ENCODE assay signal across 23 cellular contexts in genomic region chr2:11812466-11813100, GRCh38.
A peak's percentile ranks its signal among the peaks of the same experiment; 100 is the strongest.
DNase-seq lines count a peak whose midpoint lies in the region; ATAC-seq, FAIRE-seq and TF ChIP-seq lines count a peak whose summit lies in the region.
"Had no signal": no experiment of that assay in that cellular context is flagged by ENCODE, and none has a peak within 500 bp of the region (broad histone marks: within the 10 kb centered on the region; RNA-seq: fewer than 3 reads in every experiment).

No MANE protein-coding gene starts in this region.

- peaks cover 15% of the 10 kb centered on the region for H3K4me1 ChIP-seq in HepG2 (ENCODE audit: insufficient read depth, low read length)

- H3K79me2 ChIP-seq in HepG2 (ENCODE audit: insufficient read depth, low read length), result no peaks in the 10 kb centered on the region

- TF ChIP-seq POLR2A in HepG2 (IDR thresholded peaks at IDR 0.05; ENCODE audit: insufficient read depth in 1 of 2, low read depth in 2 of 2, low read length in 2 of 2), result no peak

- in situ Hi-C loops in HepG2 (cut with HindIII; ENCODE audit: extremely low pct_ligation_motif_present, low pct_unique_long_range_greater_than_20kb), result no loop called here

- peak; percentile 42 for FAIRE-seq in urothelium cell line (lab: Jason Lieb, UNC)
- FAIRE-seq in HepG2 (lab: Jason Lieb, UNC), result no peak
- FAIRE-seq: GM19239 had no signal

- CTCF ChIA-PET in activated CD4-positive, alpha-beta memory T cell treated with anti-CD3 and anti-CD28 coated beads, Interleukin-2, amount 10 ng/mL, durations not matched to agents 7 days and 5 days (lab: Charles Lee), result interaction anchor here (1.4 kb wide), 1 partner anchor 29 kb away, joined by 3 read pairs; no protein-coding TSS in a partner anchor
- CTCF ChIA-PET in activated CD4-positive, alpha-beta memory T cell treated with anti-CD3 and anti-CD28 coated beads for 36 hours (lab: Charles Lee), result interaction anchor here (1.3 kb wide), 1 partner anchor 904 kb away, joined by 4 read pairs; the partner anchor contains the start of gene TRIB2
- CTCF ChIA-PET in HepG2 (lab: Yijun Ruan, JAX; ENCODE audit: low intra/inter-chr PET ratio, low total read pairs), result no interaction called here

- TF ChIP-seq RAD21 in HepG2 (CRISPR knock-in tag; IDR thresholded peaks at IDR 0.05), result no peak

- intact Hi-C loops in activated CD4-positive, alpha-beta memory T cell treated with anti-CD3 and anti-CD28 coated beads for 36 hours (cut with micrococcal nuclease), result no loop called here
- intact Hi-C loops in HepG2 (cut with micrococcal nuclease; ENCODE audit: unreplicated experiment), result no loop called here

- no peaks in the 10 kb centered on the region for H3K9me3 ChIP-seq in HepG2 (ENCODE audit: low read length)

- ATAC-seq in activated naive CD8-positive, alpha-beta T cell treated with anti-CD3 and anti-CD28 coated beads, Interleukin-2, amount 50 U/mL, for 24 hours, result no peak
- no peak for ATAC-seq in effector memory CD8-positive, alpha-beta T cell (replicated peaks)
- no peak for ATAC-seq in HepG2
- ATAC-seq: Panc1 had no signal

- H3K9ac ChIP-seq in HepG2 (ENCODE audit: insufficient read depth, low read depth, low read length), result no peak overlapping the region
- H3K9ac ChIP-seq: BLaER1 treated with 17β-estradiol and CSF1 and Interleukin-3, amounts not matched to agents 10 nM and 100 nM had no signal

- POLR2A ChIA-PET in activated CD4-positive, alpha-beta memory T cell treated with anti-CD3 and anti-CD28 coated beads, Interleukin-2, amount 10 ng/mL, durations not matched to agents 7 days and 5 days (lab: Charles Lee), result no interaction called here
- POLR2A ChIA-PET in activated CD4-positive, alpha-beta memory T cell treated with anti-CD3 and anti-CD28 coated beads for 36 hours (lab: Charles Lee), result no interaction called here
- POLR2A ChIA-PET in HepG2 (lab: Yijun Ruan, JAX), result no interaction called here

- no peaks in the 10 kb centered on the region for H3K27me3 Mint-ChIP-seq in activated CD4-positive, alpha-beta memory T cell treated with anti-CD3 and anti-CD28 coated beads, Interleukin-2, amount 10 ng/mL, durations not matched to agents 7 days and 5 days
- H3K27me3 Mint-ChIP-seq in activated CD4-positive, alpha-beta memory T cell treated with anti-CD3 and anti-CD28 coated beads for 36 hours, result no peaks in the 10 kb centered on the region
- no peaks in the 10 kb centered on the region for H3K27me3 Mint-ChIP-seq in activated naive CD8-positive, alpha-beta T cell
- no peaks in the 10 kb centered on the region for H3K27me3 Mint-ChIP-seq in activated naive CD8-positive, alpha-beta T cell treated with anti-CD3 and anti-CD28 coated beads, Interleukin-2, amount 50 U/mL, for 24 hours
- no peaks in the 10 kb centered on the region for H3K27me3 Mint-ChIP-seq in effector memory CD8-positive, alpha-beta T cell
- H3K27me3 Mint-ChIP-seq: CD8-positive, alpha-beta memory T cell had no signal

- TF ChIP-seq EP300 in HepG2 (IDR thresholded peaks at IDR 0.05; ENCODE audit: low read depth in 2 of 2, low read length in 2 of 2) (no peak), HepG2 (CRISPR knock-in tag; IDR thresholded peaks at IDR 0.05; ENCODE audit: borderline replicate concordance) (no peak)

- H3K27ac Mint-ChIP-seq in activated CD4-positive, alpha-beta memory T cell treated with anti-CD3 and anti-CD28 coated beads, Interleukin-2, amount 10 ng/mL, durations not matched to agents 7 days and 5 days, result no peak overlapping the region
- no peak overlapping the region for H3K27ac Mint-ChIP-seq in activated CD4-positive, alpha-beta memory T cell treated with anti-CD3 and anti-CD28 coated beads for 36 hours
- peak overlapping the region; percentile 54 for H3K27ac Mint-ChIP-seq in activated naive CD8-positive, alpha-beta T cell
- no peak overlapping the region for H3K27ac Mint-ChIP-seq in activated naive CD8-positive, alpha-beta T cell treated with anti-CD3 and anti-CD28 coated beads, Interleukin-2, amount 50 U/mL, for 24 hours
- peak overlapping the region; percentile 21 to 54 for H3K27ac Mint-ChIP-seq in effector memory CD8-positive, alpha-beta T cell

- H4K20me1 ChIP-seq in HepG2 (ENCODE audit: insufficient read depth, low read length), result no peaks in the 10 kb centered on the region

- H2AFZ ChIP-seq in HepG2 (ENCODE audit: low read length), result no peak overlapping the region

- TF ChIP-seq CTCF in HepG2 (CRISPR knock-in tag; IDR thresholded peaks at IDR 0.05), result no peak

- no TSS peak for BruUV-seq in HepG2 (replicated peaks; lab: Mats Ljungman, UMichigan)

- DNase-seq in activated CD4-positive, alpha-beta memory T cell treated with anti-CD3 and anti-CD28 coated beads, Interleukin-2, amount 10 ng/mL, durations not matched to agents 7 days and 5 days, result peak; percentile 14
- DNase-seq in activated CD4-positive, alpha-beta memory T cell treated with anti-CD3 and anti-CD28 coated beads for 36 hours, result no peak
- DNase-seq in activated naive CD8-positive, alpha-beta T cell treated with anti-CD3 and anti-CD28 coated beads, Interleukin-2, amount 50 U/mL, for 24 hours, result no peak
- DNase-seq in effector memory CD8-positive, alpha-beta T cell, result no peak
- DNase-seq in urothelium cell line (ENCODE audit: low spot score), result no peak
- no peak for DNase-seq in pons (ENCODE audit: low spot score)
- no peak for DNase-seq in HepG2 (ENCODE audit: low spot score)
- DNase-seq: ACHN; CD8-positive, alpha-beta memory T cell; GDM1; GOT3; Karpas-422; NCI-H1694; NCI-H2081 treated with DMSO at 0.1 percent for 48 hours; NCI-H2171 treated with DMSO at 0.1 percent for 48 hours; NCI-H524 treated with DMSO at 0.1 percent for 48 hours; NCI-H82; SIG-M5 had no signal

- H3K4me2 ChIP-seq in HepG2 (ENCODE audit: low read depth, low read length), result no peak overlapping the region
- H3K4me2 ChIP-seq: BLaER1 treated with 17β-estradiol and CSF1 and Interleukin-3, amounts not matched to agents 10 nM and 100 nM had no signal

- H3K4me3 ChIP-seq in HepG2 (replicated peaks in 1 of 3; ENCODE audit: insufficient read depth in 1 of 3, low read depth in 2 of 3, low read length in 3 of 3), result no peak overlapping the region
- H3K4me3 ChIP-seq: BLaER1 treated with 17β-estradiol and CSF1 and Interleukin-3, amounts not matched to agents 10 nM and 100 nM had no signal

- no peaks in the 10 kb centered on the region for H3K9me3 Mint-ChIP-seq in activated CD4-positive, alpha-beta memory T cell treated with anti-CD3 and anti-CD28 coated beads, Interleukin-2, amount 10 ng/mL, durations not matched to agents 7 days and 5 days
- no peaks in the 10 kb centered on the region for H3K9me3 Mint-ChIP-seq in activated CD4-positive, alpha-beta memory T cell treated with anti-CD3 and anti-CD28 coated beads for 36 hours
- no peaks in the 10 kb centered on the region for H3K9me3 Mint-ChIP-seq in activated naive CD8-positive, alpha-beta T cell (ENCODE audit: low read depth)
- no peaks in the 10 kb centered on the region for H3K9me3 Mint-ChIP-seq in activated naive CD8-positive, alpha-beta T cell treated with anti-CD3 and anti-CD28 coated beads, Interleukin-2, amount 50 U/mL, for 24 hours
- no peaks in the 10 kb centered on the region for H3K9me3 Mint-ChIP-seq in effector memory CD8-positive, alpha-beta T cell
- H3K9me3 Mint-ChIP-seq: CD8-positive, alpha-beta memory T cell had no signal

- no peak overlapping the region for H3K4me3 Mint-ChIP-seq in activated CD4-positive, alpha-beta memory T cell treated with anti-CD3 and anti-CD28 coated beads, Interleukin-2, amount 10 ng/mL, durations not matched to agents 7 days and 5 days
- H3K4me3 Mint-ChIP-seq in activated CD4-positive, alpha-beta memory T cell treated with anti-CD3 and anti-CD28 coated beads for 36 hours, result no peak overlapping the region
- H3K4me3 Mint-ChIP-seq in activated naive CD8-positive, alpha-beta T cell, result no peak overlapping the region
- no peak overlapping the region for H3K4me3 Mint-ChIP-seq in activated naive CD8-positive, alpha-beta T cell treated with anti-CD3 and anti-CD28 coated beads, Interleukin-2, amount 50 U/mL, for 24 hours
- no peak overlapping the region for H3K4me3 Mint-ChIP-seq in effector memory CD8-positive, alpha-beta T cell
- H3K4me3 Mint-ChIP-seq: CD8-positive, alpha-beta memory T cell had no signal

- no peak overlapping the region for H3K27ac ChIP-seq in HepG2 (ENCODE audit: extremely low read length, insufficient read depth, low read length)
- H3K27ac ChIP-seq: 22Rv1; BLaER1 treated with 17β-estradiol and CSF1 and Interleukin-3, amounts not matched to agents 10 nM and 100 nM had no signal

- H3K36me3 ChIP-seq in HepG2 (replicated peaks in 1 of 2; ENCODE audit: control insufficient read depth in 1 of 2, insufficient read depth in 2 of 2, low read length in 2 of 2), result peaks cover 0 to 19% of the 10 kb centered on the region in 2 experiments; a peak in 2 of 5 replicates

- 95% methylated on average over 20 of the region's 20 CpGs for WGBS in HepG2 (ENCODE audit: low lambda C conversion rate)

- peaks cover 84% of the 10 kb centered on the region for H3K36me3 Mint-ChIP-seq in activated CD4-positive, alpha-beta memory T cell treated with anti-CD3 and anti-CD28 coated beads, Interleukin-2, amount 10 ng/mL, durations not matched to agents 7 days and 5 days (ENCODE audit: low read depth)
- peaks cover 69% of the 10 kb centered on the region for H3K36me3 Mint-ChIP-seq in activated CD4-positive, alpha-beta memory T cell treated with anti-CD3 and anti-CD28 coated beads for 36 hours
- H3K36me3 Mint-ChIP-seq in activated naive CD8-positive, alpha-beta T cell, result peaks cover 44% of the 10 kb centered on the region
- peaks cover 51% of the 10 kb centered on the region for H3K36me3 Mint-ChIP-seq in activated naive CD8-positive, alpha-beta T cell treated with anti-CD3 and anti-CD28 coated beads, Interleukin-2, amount 50 U/mL, for 24 hours (ENCODE audit: low read depth)
- peaks cover 65% of the 10 kb centered on the region for H3K36me3 Mint-ChIP-seq in effector memory CD8-positive, alpha-beta T cell (ENCODE audit: insufficient read depth)

- H3K27me3 ChIP-seq in HepG2 (ENCODE audit: control insufficient read depth in 1 of 2, insufficient read depth in 2 of 2, low read length in 2 of 2), result no peaks in the 10 kb centered on the region
- H3K27me3 ChIP-seq: BLaER1 treated with 17β-estradiol and CSF1 and Interleukin-3, amounts not matched to agents 10 nM and 100 nM had no signal

- H3K4me1 Mint-ChIP-seq in activated CD4-positive, alpha-beta memory T cell treated with anti-CD3 and anti-CD28 coated beads, Interleukin-2, amount 10 ng/mL, durations not matched to agents 7 days and 5 days, result no peaks in the 10 kb centered on the region
- peaks cover 3% of the 10 kb centered on the region for H3K4me1 Mint-ChIP-seq in activated CD4-positive, alpha-beta memory T cell treated with anti-CD3 and anti-CD28 coated beads for 36 hours (ENCODE audit: low read depth)
- peaks cover 2% of the 10 kb centered on the region for H3K4me1 Mint-ChIP-seq in activated naive CD8-positive, alpha-beta T cell (ENCODE audit: low read depth)
- peaks cover 9% of the 10 kb centered on the region for H3K4me1 Mint-ChIP-seq in activated naive CD8-positive, alpha-beta T cell treated with anti-CD3 and anti-CD28 coated beads, Interleukin-2, amount 50 U/mL, for 24 hours
- H3K4me1 Mint-ChIP-seq in effector memory CD8-positive, alpha-beta T cell (ENCODE audit: low read depth in 2 of 2), result peaks cover 8 to 26% of the 10 kb centered on the region in 2 donors

TF ChIP-seq in HepG2, 621 proteins besides CTCF, POLR2A, EP300 and RAD21 (continues in another document):
- no peak for TF ChIP-seq ERF (CRISPR knock-in tag; IDR thresholded peaks at IDR 0.05)
- no peak for TF ChIP-seq ZNF570 (CRISPR knock-in tag; IDR thresholded peaks at IDR 0.05; ENCODE audit: borderline replicate concordance)
- no peak for TF ChIP-seq SMARCC2 (IDR thresholded peaks at IDR 0.05)

Comparison
In these comparisons a context has a peak if more than half of its experiments do, and no peak if none do; other contexts are left out.
1. H3K27ac Mint-ChIP-seq: peak in activated naive CD8-positive, alpha-beta T cell (single experiment) and effector memory CD8-positive, alpha-beta T cell (2 of 2); none in activated CD4-positive, alpha-beta memory T cell treated with anti-CD3 and anti-CD28 coated beads, Interleukin-2, amount 10 ng/mL, durations not matched to agents 7 days and 5 days (single experiment), activated CD4-positive, alpha-beta memory T cell treated with anti-CD3 and anti-CD28 coated beads for 36 hours (single experiment) and activated naive CD8-positive, alpha-beta T cell treated with anti-CD3 and anti-CD28 coated beads, Interleukin-2, amount 50 U/mL, for 24 hours (single experiment).